Comparison of ENCODE assay signal across 17 cellular contexts in genomic region chr16:21088143-21088542, GRCh38.
DNase-seq lines count a peak whose midpoint lies in the region; ATAC-seq, FAIRE-seq and TF ChIP-seq lines count a peak whose summit lies in the region.
"Had no signal": no experiment of that assay in that cellular context is flagged by ENCODE, and none has a peak within 500 bp of the region (broad histone marks: within the 10 kb centered on the region; RNA-seq: fewer than 3 reads in every experiment).

No MANE protein-coding gene starts in this region.

- no peaks in the 10 kb centered on the region for H3K4me1 Mint-ChIP-seq in nephron
- no peaks in the 10 kb centered on the region for H3K4me1 Mint-ChIP-seq in CD14-positive monocyte
- H3K4me1 Mint-ChIP-seq: CD4-positive, alpha-beta memory T cell had no signal

- POLR2A ChIA-PET in PC-3 (lab: Charles Lee; ENCODE audit: unreplicated experiment) = no interaction called here

- peak; percentile 23 for FAIRE-seq in keratinocyte (lab: Jason Lieb, UNC)
- FAIRE-seq: A549, H1, HepG2 had no signal

- H3K27ac ChIP-seq in PC-3 (ENCODE audit: low read length) (no peak overlapping the region), keratinocyte (ENCODE audit: control insufficient read depth, insufficient read depth, low read length) (no peak overlapping the region)
- H3K27ac ChIP-seq: A549, C4-2B had no signal

- DNase-seq in PC-3 (no peak), keratinocyte (ENCODE audit: low read depth, low spot score) (no peak), epidermal melanocyte (ENCODE audit: insufficient read length, low spot score) (no peak), CD14-positive monocyte (ENCODE audit: low spot score) (no peak)
- DNase-seq in activated CD8-positive, alpha-beta memory T cell treated with anti-CD3 and anti-CD28 coated beads for 24 hours = no peak
- no peak for DNase-seq in central memory CD4-positive, alpha-beta T cell
- DNase-seq: AML-193; CD4-positive, alpha-beta memory T cell; DMS153; DMS79 treated with DMSO at 0.1 percent for 48 hours; GF-D8; H9 had no signal

- H3K27me3 Mint-ChIP-seq in nephron (ENCODE audit: low read depth) = no peaks in the 10 kb centered on the region
- H3K27me3 Mint-ChIP-seq in CD14-positive monocyte (ENCODE audit: low read depth in 3 of 3) = peaks cover 2 to 5% (median 2%) of the 10 kb centered on the region in 3 donors

- TF ChIP-seq CTCF in PC-3 (conservative IDR thresholded peaks at IDR 0.05; ENCODE audit: low read depth, low read length) = no peak
- TF ChIP-seq CTCF in keratinocyte (optimal IDR thresholded peaks at IDR 0.05 in 1 of 3, IDR thresholded peaks at IDR 0.05 in 1 of 3, conservative IDR thresholded peaks at IDR 0.05 in 1 of 3; ENCODE audit: extremely low read depth in 1 of 3, insufficient read depth in 2 of 3, low read length in 3 of 3) = no peak
- TF ChIP-seq CTCF in nephron (IDR thresholded peaks at IDR 0.05; ENCODE audit: unreplicated experiment in 3 of 3) = no peak
- TF ChIP-seq CTCF in CD14-positive monocyte (IDR thresholded peaks at IDR 0.05) = no peak

- H3F3A ChIP-seq in PC-3 (ENCODE audit: low read length, unreplicated experiment) = no peaks in the 10 kb centered on the region

- H3K4me3 ChIP-seq in PC-3 (ENCODE audit: low read length) (no peak overlapping the region), keratinocyte (ENCODE audit: control insufficient read depth in 2 of 3, extremely low read depth in 1 of 3, insufficient read depth in 2 of 3, low read depth in 1 of 3, low read length in 3 of 3) (no peak overlapping the region)
- H3K4me3 ChIP-seq: A549 had no signal

- CTCF ChIA-PET in PC-3 (lab: Charles Lee) = no interaction called here

- H3K4me3 Mint-ChIP-seq in nephron = no peak overlapping the region
- no peak overlapping the region for H3K4me3 Mint-ChIP-seq in CD14-positive monocyte
- H3K4me3 Mint-ChIP-seq: CD4-positive, alpha-beta memory T cell; H9 had no signal

- H2AFZ ChIP-seq in PC-3 (ENCODE audit: low read length) = no peak overlapping the region
- no peak overlapping the region for H2AFZ ChIP-seq in keratinocyte (ENCODE audit: control insufficient read depth, low read length)

- intact Hi-C loops in PC-3 (cut with micrococcal nuclease) = loop anchor here (2.0 to 5.0 kb wide), 2 partner anchors 181 to 237 kb away; no protein-coding TSS in a partner anchor
- intact Hi-C loops in CD14-positive monocyte (cut with micrococcal nuclease) = no loop called here

- H3K9ac ChIP-seq in PC-3 (ENCODE audit: low read length) = no peak overlapping the region
- no peak overlapping the region for H3K9ac ChIP-seq in keratinocyte (ENCODE audit: control insufficient read depth, extremely low read depth, insufficient read depth, low read length)

- ATAC-seq in PC-3 = no peak
- ATAC-seq: A549, HepG2 had no signal

- BruUV-seq in PC-3 (replicated peaks; lab: Mats Ljungman, UMichigan) = no TSS peak

- H3K4me1 ChIP-seq in PC-3 (ENCODE audit: insufficient read depth, low read length) (peaks cover 11% of the 10 kb centered on the region), keratinocyte (ENCODE audit: control insufficient read depth, extremely low read depth, insufficient read depth, low read length) (peaks cover 13% of the 10 kb centered on the region)
- H3K4me1 ChIP-seq: A549 had no signal

- H3K36me3 Mint-ChIP-seq in nephron (ENCODE audit: low read depth) (no peaks in the 10 kb centered on the region), CD14-positive monocyte (no peaks in the 10 kb centered on the region)
- H3K36me3 Mint-ChIP-seq: CD4-positive, alpha-beta memory T cell had no signal

- no peaks in the 10 kb centered on the region for H3K27me3 ChIP-seq in PC-3 (ENCODE audit: low read length)
- H3K27me3 ChIP-seq in keratinocyte (ENCODE audit: control insufficient read depth, extremely low read depth, insufficient read depth, low read length) = no peaks in the 10 kb centered on the region

- H3K9me1 ChIP-seq in keratinocyte (ENCODE audit: control insufficient read depth, extremely low read depth, insufficient read depth, low read length) = no peaks in the 10 kb centered on the region

- H3K27ac Mint-ChIP-seq in nephron (peak overlapping the region; percentile 10 to 88 (median 22)), CD14-positive monocyte (no peak overlapping the region)
- H3K27ac Mint-ChIP-seq: CD4-positive, alpha-beta memory T cell; H9 had no signal

- H3K79me2 ChIP-seq in PC-3 (ENCODE audit: low read length) (no peaks in the 10 kb centered on the region), keratinocyte (ENCODE audit: control insufficient read depth, insufficient read depth, low read length) (no peaks in the 10 kb centered on the region)

- dilution Hi-C loops in keratinocyte (cut with MboI; ENCODE audit: extremely low pct_ligation_motif_present, low sequenced_read_pairs) = no loop called here

- H3K9me3 ChIP-seq in PC-3 (ENCODE audit: low read length) (no peaks in the 10 kb centered on the region), keratinocyte (ENCODE audit: control insufficient read depth, low read depth, low read length) (no peaks in the 10 kb centered on the region)

- H3K9me3 Mint-ChIP-seq in nephron (no peaks in the 10 kb centered on the region), CD14-positive monocyte (peaks cover 0 to 2% (median 0%) of the 10 kb centered on the region in 7 donors)

- peak overlapping the region; percentile 50; the same call in 1 of the 2 replicates for H3K4me2 ChIP-seq in PC-3 (ENCODE audit: low read length)
- no peak overlapping the region for H3K4me2 ChIP-seq in keratinocyte (ENCODE audit: control insufficient read depth, extremely low read depth, insufficient read depth, low read depth, low read length)

- H3K9me2 ChIP-seq in PC-3 (replicated peaks; ENCODE audit: low read length) = no peaks in the 10 kb centered on the region

- no peaks in the 10 kb centered on the region for H4K20me1 ChIP-seq in PC-3 (ENCODE audit: low read length)
- H4K20me1 ChIP-seq in keratinocyte (ENCODE audit: control insufficient read depth, extremely low read depth, insufficient read depth, low read length) = no peaks in the 10 kb centered on the region

- H3K36me3 ChIP-seq in PC-3 (ENCODE audit: low read depth, low read length) (no peaks in the 10 kb centered on the region), keratinocyte (ENCODE audit: control insufficient read depth in 2 of 2, extremely low read depth in 1 of 2, insufficient read depth in 2 of 2, low read length in 2 of 2) (no peaks in the 10 kb centered on the region)

Comparison
In these comparisons a context has a peak if more than half of its experiments do, and no peak if none do; other contexts are left out.
1. H3K27ac Mint-ChIP-seq: peak in nephron (3 of 3); none in CD14-positive monocyte (0 of 7).